21 cellular contexts compared by ENCODE assay signal in genomic region chr18:77230645-77231044, GRCh38. TPM values are rescaled to one million over a fixed set of nuclear protein-coding genes. Genes with fewer than 3 reads are reported as not detected.
DNase-seq lines count a peak whose midpoint lies in the region; ATAC-seq, FAIRE-seq and TF ChIP-seq lines count a peak whose summit lies in the region.
"Had no signal": no experiment of that assay in that cellular context is flagged by ENCODE, and none has a peak within 500 bp of the region (broad histone marks: within the 10 kb centered on the region; RNA-seq: fewer than 3 reads in every experiment).

No MANE protein-coding gene starts in this region.

- no peak for TF ChIP-seq CTCF in HepG2 (CRISPR knock-in tag; IDR thresholded peaks at IDR 0.05)
- no peak for TF ChIP-seq CTCF in right lobe of liver (IDR thresholded peaks at IDR 0.05)
- no peak for TF ChIP-seq CTCF in IMR-90 (conservative IDR thresholded peaks at IDR 0.05; ENCODE audit: low read depth, low read length)
- TF ChIP-seq CTCF in GM13976 (IDR thresholded peaks at IDR 0.05; ENCODE audit: borderline replicate concordance, control extremely low read depth, extremely low read depth, insufficient read depth, missing control alignments): no peak

- no peaks in the 10 kb centered on the region for H3K79me1 ChIP-seq in IMR-90 (ENCODE audit: low read depth in 1 of 2, low read length in 2 of 2)

- no peak overlapping the region for H2BK20ac ChIP-seq in IMR-90 (ENCODE audit: low read depth, low read length)

- no peak overlapping the region for H3K56ac ChIP-seq in IMR-90 (ENCODE audit: extremely low read depth, insufficient read depth, low read length)

- FAIRE-seq in HepG2 (lab: Jason Lieb, UNC): no peak
- FAIRE-seq: GM12891, GM18507 had no signal

- CTCF ChIA-PET in HepG2 (lab: Yijun Ruan, JAX; ENCODE audit: low intra/inter-chr PET ratio, low total read pairs): no interaction called here
- CTCF ChIA-PET in IMR-90 (lab: Yijun Ruan, JAX): no interaction called here

- H3K4me2 ChIP-seq in HepG2 (ENCODE audit: low read depth, low read length) (no peak overlapping the region), IMR-90 (ENCODE audit: low read depth, low read length) (no peak overlapping the region)
- H3K4me2 ChIP-seq: BLaER1 had no signal

- H3K9me3 ChIP-seq in HepG2 (ENCODE audit: low read length) (no peaks in the 10 kb centered on the region), right lobe of liver (peaks cover 0 to 4% (median 0%) of the 10 kb centered on the region in 4 donors), IMR-90 (ENCODE audit: control insufficient read depth, insufficient read depth, low read length) (0 out of 2 replicates have a peak, but pooled peaks cover 2% of the 10 kb centered on the region)
- H3K9me3 ChIP-seq: BE2C, BLaER1 had no signal

- in situ Hi-C loops in HepG2 (cut with HindIII; ENCODE audit: extremely low pct_ligation_motif_present, low pct_unique_long_range_greater_than_20kb) (no loop called here), IMR-90 (cut with MboI; ENCODE audit: low sequenced_read_pairs) (no loop called here), GM13976 (cut with MboI; ENCODE audit: low sequenced_read_pairs, unreplicated experiment) (no loop called here)

- intact Hi-C loops in HepG2 (cut with micrococcal nuclease; ENCODE audit: unreplicated experiment): no loop called here
- intact Hi-C loops in right lobe of liver (cut with DNase I): no loop called here
- intact Hi-C loops in IMR-90 (cut with micrococcal nuclease): no loop called here

- H3K36me3 ChIP-seq in HepG2 (replicated peaks in 1 of 2; ENCODE audit: control insufficient read depth in 1 of 2, insufficient read depth in 2 of 2, low read length in 2 of 2): no peaks in the 10 kb centered on the region
- H3K36me3 ChIP-seq in right lobe of liver: no peaks in the 10 kb centered on the region
- no peaks in the 10 kb centered on the region for H3K36me3 ChIP-seq in IMR-90 (ENCODE audit: control insufficient read depth, insufficient read depth, low read length)
- H3K36me3 ChIP-seq: BE2C, BLaER1 had no signal

- H2BK5ac ChIP-seq in IMR-90 (ENCODE audit: low read depth, low read length, poor library complexity, severe bottlenecking): no peak overlapping the region

- no peak overlapping the region for H3K23ac ChIP-seq in IMR-90 (ENCODE audit: low read depth, low read length)

- H3K4ac ChIP-seq in IMR-90 (ENCODE audit: low read depth, low read length): no peak overlapping the region

- H3K4me1 ChIP-seq in HepG2 (ENCODE audit: insufficient read depth, low read length): no peaks in the 10 kb centered on the region
- H3K4me1 ChIP-seq in right lobe of liver: no peaks in the 10 kb centered on the region
- H3K4me1 ChIP-seq in IMR-90 (ENCODE audit: control insufficient read depth, insufficient read depth, low read length): no peaks in the 10 kb centered on the region
- H3K4me1 ChIP-seq: BE2C, BLaER1 had no signal

- H3K36me3 Mint-ChIP-seq in stimulated activated effector memory CD8-positive, alpha-beta T cell treated with anti-CD3 and anti-CD28 coated beads, Interleukin-12 subunit alpha, Interleukin-12 subunit beta, amount 100 ng/mL, for 72 hours: no peaks in the 10 kb centered on the region
- H3K36me3 Mint-ChIP-seq: CD14-positive monocyte; CD4-positive, CD25-positive, alpha-beta regulatory T cell had no signal

- H3K4me3 Mint-ChIP-seq in stimulated activated effector memory CD8-positive, alpha-beta T cell treated with anti-CD3 and anti-CD28 coated beads, Interleukin-12 subunit alpha, Interleukin-12 subunit beta, amount 100 ng/mL, for 72 hours: no peak overlapping the region
- H3K4me3 Mint-ChIP-seq: CD4-positive, alpha-beta memory T cell; CD4-positive, CD25-positive, alpha-beta regulatory T cell; CD8-positive, alpha-beta memory T cell had no signal

- no peaks in the 10 kb centered on the region for H3K9me1 ChIP-seq in IMR-90 (ENCODE audit: insufficient read depth, low read length)

- H3K27ac Mint-ChIP-seq in stimulated activated effector memory CD8-positive, alpha-beta T cell treated with anti-CD3 and anti-CD28 coated beads, Interleukin-12 subunit alpha, Interleukin-12 subunit beta, amount 100 ng/mL, for 72 hours: no peak overlapping the region
- H3K27ac Mint-ChIP-seq: CD14-positive monocyte; CD4-positive, alpha-beta memory T cell; CD4-positive, CD25-positive, alpha-beta regulatory T cell; CD8-positive, alpha-beta memory T cell had no signal

- H3K27me3 ChIP-seq in HepG2 (ENCODE audit: control insufficient read depth in 1 of 2, insufficient read depth in 2 of 2, low read length in 2 of 2) (peaks cover 3 to 6% of the 10 kb centered on the region in 2 experiments; a peak in 3 of 5 replicates), right lobe of liver (peaks cover 4 to 5% of the 10 kb centered on the region in 2 donors), IMR-90 (ENCODE audit: control insufficient read depth, insufficient read depth, low read length) (peaks cover 3% of the 10 kb centered on the region)
- H3K27me3 ChIP-seq: BE2C, BLaER1 had no signal

- TF ChIP-seq POLR2A in HepG2 (IDR thresholded peaks at IDR 0.05; ENCODE audit: insufficient read depth in 1 of 2, low read depth in 2 of 2, low read length in 2 of 2) (no peak), right lobe of liver (IDR thresholded peaks at IDR 0.05) (no peak), IMR-90 (IDR thresholded peaks at IDR 0.05; ENCODE audit: low read depth, low read length) (no peak)

- no peaks in the 10 kb centered on the region for H3K79me2 ChIP-seq in HepG2 (ENCODE audit: insufficient read depth, low read length)

- H2AFZ ChIP-seq in HepG2 (ENCODE audit: low read length) (no peak overlapping the region), IMR-90 (replicated peaks; ENCODE audit: low read length, poor library complexity) (no peak overlapping the region)

- POLR2A ChIA-PET in HepG2 (lab: Yijun Ruan, JAX): no interaction called here
- POLR2A ChIA-PET in IMR-90 (lab: Charles Lee; ENCODE audit: unreplicated experiment): no interaction called here

- no peak overlapping the region for H4K8ac ChIP-seq in IMR-90 (ENCODE audit: low read depth in 2 of 2, low read length in 2 of 2)

- H4K20me1 ChIP-seq in HepG2 (ENCODE audit: insufficient read depth, low read length) (no peaks in the 10 kb centered on the region), IMR-90 (ENCODE audit: insufficient read depth, low read length) (no peaks in the 10 kb centered on the region)
- H4K20me1 ChIP-seq: BLaER1 had no signal

- H2BK120ac ChIP-seq in IMR-90 (ENCODE audit: low read depth, low read length): no peak overlapping the region

- no peak for DNase-seq in HepG2 (ENCODE audit: low spot score)
- no peak for DNase-seq in right lobe of liver
- no peak for DNase-seq in IMR-90
- no peak for DNase-seq in GM13976 (ENCODE audit: low spot score)
- no peak for DNase-seq in stimulated activated effector memory CD8-positive, alpha-beta T cell treated with anti-CD3 and anti-CD28 coated beads, Interleukin-12 subunit alpha, Interleukin-12 subunit beta, amount 100 ng/mL, for 72 hours (ENCODE audit: low spot score in 2 of 2)
- DNase-seq: 8988T; ACHN; BE2C; C1 segment of cervical spinal cord; CD4-positive, alpha-beta memory T cell; CD4-positive, CD25-positive, alpha-beta regulatory T cell; CD8-positive, alpha-beta memory T cell; COR-L47; DMS79 treated with DMSO at 0.1 percent for 48 hours; GF-D8 had no signal

- H4K91ac ChIP-seq in IMR-90 (ENCODE audit: insufficient read depth, low read depth, low read length): no peak overlapping the region

- no peak overlapping the region for H2AK9ac ChIP-seq in IMR-90 (replicated peaks; ENCODE audit: low read depth, low read length, poor library complexity)

- no peak overlapping the region for H2BK15ac ChIP-seq in IMR-90 (ENCODE audit: low read depth, low read length)

- H3K4me1 Mint-ChIP-seq in stimulated activated effector memory CD8-positive, alpha-beta T cell treated with anti-CD3 and anti-CD28 coated beads, Interleukin-12 subunit alpha, Interleukin-12 subunit beta, amount 100 ng/mL, for 72 hours: no peaks in the 10 kb centered on the region
- H3K4me1 Mint-ChIP-seq: CD14-positive monocyte; CD4-positive, alpha-beta memory T cell; CD4-positive, CD25-positive, alpha-beta regulatory T cell; CD8-positive, alpha-beta memory T cell had no signal

- BruUV-seq in HepG2 (replicated peaks; lab: Mats Ljungman, UMichigan) (no TSS peak), IMR-90 (replicated peaks; lab: Mats Ljungman, UMichigan) (no TSS peak)

- ATAC-seq in HepG2 (no peak), right lobe of liver (no peak), IMR-90 (ENCODE audit: low read depth) (no peak)
- ATAC-seq in stimulated activated effector memory CD8-positive, alpha-beta T cell treated with anti-CD3 and anti-CD28 coated beads, Interleukin-12 subunit alpha, Interleukin-12 subunit beta, amount 100 ng/mL, for 72 hours: no peak

- H3K14ac ChIP-seq in IMR-90 (replicated peaks; ENCODE audit: low read depth, low read length): no peak overlapping the region

- H3K9me3 Mint-ChIP-seq in stimulated activated effector memory CD8-positive, alpha-beta T cell treated with anti-CD3 and anti-CD28 coated beads, Interleukin-12 subunit alpha, Interleukin-12 subunit beta, amount 100 ng/mL, for 72 hours: peaks cover 2% of the 10 kb centered on the region
- H3K9me3 Mint-ChIP-seq: CD8-positive, alpha-beta memory T cell had no signal

- H3K9ac ChIP-seq in HepG2 (ENCODE audit: insufficient read depth, low read depth, low read length) (no peak overlapping the region), IMR-90 (ENCODE audit: low read depth, low read length) (no peak overlapping the region)
- H3K9ac ChIP-seq: BLaER1 had no signal

- no peak for TF ChIP-seq EP300 in HepG2 (IDR thresholded peaks at IDR 0.05; ENCODE audit: low read depth in 2 of 2, low read length in 2 of 2)
- no peak for TF ChIP-seq EP300 in HepG2 (CRISPR knock-in tag; IDR thresholded peaks at IDR 0.05; ENCODE audit: borderline replicate concordance)

- WGBS in HepG2 (ENCODE audit: low lambda C conversion rate): 3% methylated on average over 1 of the region's 1 CpG
- 67% methylated on average over 1 of the region's 1 CpG for WGBS in right lobe of liver (ENCODE audit: insufficient coverage, low coverage, low lambda C conversion rate, missing lambda C conversion rate)
- no CpG with 5 or more reads among the region's 1 CpG for WGBS in IMR-90 (ENCODE audit: extremely low coverage in 2 of 2, insufficient read length in 1 of 2), 2 experiments

- H3K18ac ChIP-seq in IMR-90 (ENCODE audit: low read depth, low read length): no peak overlapping the region

- no peak overlapping the region for H4K5ac ChIP-seq in IMR-90 (ENCODE audit: low read depth, low read length)

- H3K4me3 ChIP-seq in HepG2 (replicated peaks in 1 of 3; ENCODE audit: insufficient read depth in 1 of 3, low read depth in 2 of 3, low read length in 3 of 3) (no peak overlapping the region), right lobe of liver (no peak overlapping the region), IMR-90 (ENCODE audit: insufficient read depth, low read depth, low read length) (no peak overlapping the region)
- H3K4me3 ChIP-seq: BLaER1 had no signal

- TF ChIP-seq RAD21 in HepG2 (CRISPR knock-in tag; IDR thresholded peaks at IDR 0.05): no peak
- no peak for TF ChIP-seq RAD21 in IMR-90 (IDR thresholded peaks at IDR 0.05; ENCODE audit: low read length)

- H2AK5ac ChIP-seq in IMR-90 (ENCODE audit: low read depth, low read length): no peak overlapping the region

- H3K27ac ChIP-seq in HepG2 (ENCODE audit: extremely low read length, insufficient read depth, low read length) (no peak overlapping the region), right lobe of liver (no peak overlapping the region), IMR-90 (ENCODE audit: insufficient read depth, low read length) (no peak overlapping the region)
- H3K27ac ChIP-seq: BLaER1 had no signal

- dilution Hi-C loops in IMR-90 (cut with HindIII; ENCODE audit: low sequenced_read_pairs, unreplicated experiment): no loop called here

RNA-seq across cellular contexts. Expression of gene GALR1, which starts 19.0 kb away (rescaled TPM):
- not detected in 2 replicates for total RNA-seq in HepG2 (2016; rRNA removed; fragmentation: Illumina TruSeq; extraction: Trizol)
- not detected in 2 replicates for total RNA-seq in HepG2 (2016; cell fraction: cytosol; rRNA removed; fragmentation: Illumina TruSeq; extraction: Trizol; ENCODE audit: low read depth)
- not detected in 2 replicates for total RNA-seq in HepG2 (2016; cell fraction: insoluble cytoplasmic fraction; rRNA removed; fragmentation: Illumina TruSeq; extraction: Trizol)
- total RNA-seq in HepG2 (2016; cell fraction: membrane; rRNA removed; fragmentation: Illumina TruSeq; extraction: Trizol): not detected in 2 replicates
- total RNA-seq in HepG2 (2016; cell fraction: nucleus; rRNA removed; fragmentation: Illumina TruSeq; extraction: Trizol): not detected in 2 replicates
- polyA plus RNA-seq in HepG2 (2011; rRNA removed): not detected in 2 replicates
- polyA plus RNA-seq in HepG2 (2011; cell fraction: cytosol; rRNA removed): not detected in 2 replicates
- polyA plus RNA-seq in HepG2 (2011; cell fraction: nucleus; rRNA removed): not detected in 2 replicates
- not detected in 2 replicates for polyA plus RNA-seq in HepG2 (2012)
- not detected in 2 replicates for polyA plus RNA-seq in HepG2 (2016; cell fraction: cytosol; fragmentation: Illumina TruSeq; extraction: Trizol; ENCODE audit: low read depth)
- not detected in 2 replicates for polyA plus RNA-seq in HepG2 (2016; cell fraction: insoluble cytoplasmic fraction; fragmentation: Illumina TruSeq; extraction: Trizol; ENCODE audit: low read depth)
- not detected in 2 replicates for polyA plus RNA-seq in HepG2 (2016; cell fraction: membrane; fragmentation: Illumina TruSeq; extraction: Trizol; ENCODE audit: low read depth)
- not detected in 2 replicates for polyA plus RNA-seq in HepG2 (2016; cell fraction: nucleus; fragmentation: Illumina TruSeq; extraction: Trizol; ENCODE audit: insufficient read depth, low read depth)
- polyA minus RNA-seq in HepG2 (2011; rRNA and poly(A)+ RNA removed; ENCODE audit: low replicate concordance): not detected in 2 replicates
- not detected in 2 replicates for polyA minus RNA-seq in HepG2 (2011; cell fraction: cytosol; rRNA and poly(A)+ RNA removed)
- not detected in 2 replicates for polyA minus RNA-seq in HepG2 (2011; cell fraction: nucleus; rRNA and poly(A)+ RNA removed)
- under 1 TPM in 1 of 6 experiments, not detected in 5; 0.05 TPM for total RNA-seq in right lobe of liver
- not detected in 2 replicates for total RNA-seq in IMR-90 (2012; rRNA removed)
- polyA plus RNA-seq in IMR-90 (2012; rRNA removed): not detected in 2 replicates
- polyA plus RNA-seq in IMR-90 (2012; cell fraction: cytosol; rRNA removed): not detected in 2 replicates
- polyA plus RNA-seq in IMR-90 (2012; cell fraction: nucleus; rRNA removed; ENCODE audit: low replicate concordance): not detected in 2 replicates
- total RNA-seq: A673; CD4-positive, alpha-beta memory T cell; CD4-positive, CD25-positive, alpha-beta regulatory T cell; CD8-positive, alpha-beta memory T cell had no signal
- polyA plus RNA-seq: AG04450; CD14-positive monocyte; CD4-positive, alpha-beta memory T cell; CD4-positive, CD25-positive, alpha-beta regulatory T cell; CD8-positive, alpha-beta memory T cell had no signal
